Comparison of ENCODE assay signal across 25 cellular contexts in genomic region chr10:3393958-3394357, GRCh38.
"Had no signal": no experiment of that assay in that cellular context is flagged by ENCODE, and none has a peak within 500 bp of the region (broad histone marks: within the 10 kb centered on the region; RNA-seq: fewer than 3 reads in every experiment).

No MANE protein-coding gene starts in this region.

- H3K27ac Mint-ChIP-seq: activated CD4-positive, alpha-beta T cell treated with anti-CD3 and anti-CD28 coated beads, Interleukin-2, amount 10 ng/mL, durations not matched to agents 7 days and 5 days; activated CD8-positive, alpha-beta memory T cell treated with anti-CD3 and anti-CD28 coated beads, Interleukin-2, amount 10 ng/mL, durations not matched to agents 7 days and 5 days; activated CD8-positive, alpha-beta T cell treated with anti-CD3 and anti-CD28 coated beads for 36 hours; activated naive CD4-positive, alpha-beta T cell treated with anti-CD3 and anti-CD28 coated beads, Interleukin-2, amount 50 U/mL, for 24 hours; activated T-helper 1 cell treated with anti-CD3 and anti-CD28 coated beads, Interleukin-12 subunit alpha, Interleukin-12 subunit beta, Interleukin-2, Interleukin-4 antibody, amounts not matched to agents 30 ng/mL and 10 ng/mL and 1 ng/mL, durations not matched to agents 14 hours and 24 hours and 36 hours; naive thymus-derived CD8-positive, alpha-beta T cell; neural progenitor cell had no signal

- DNase-seq: activated CD4-positive, alpha-beta T cell treated with anti-CD3 and anti-CD28 coated beads, Interleukin-2, amount 10 ng/mL, durations not matched to agents 7 days and 5 days; activated CD4-positive, CD25-positive, alpha-beta regulatory T cell treated with anti-CD3 and anti-CD28 coated beads, Interleukin-2, amount 50 U/mL, for 72 hours; activated CD8-positive, alpha-beta memory T cell treated with anti-CD3 and anti-CD28 coated beads, Interleukin-2, amount 10 ng/mL, durations not matched to agents 7 days and 5 days; activated CD8-positive, alpha-beta T cell treated with anti-CD3 and anti-CD28 coated beads for 36 hours; activated gamma-delta T cell treated with Interleukin-2 at 50 U/mL for 16 hours; activated T-cell treated with anti-CD3 and anti-CD28 coated beads for 4 hours; adrenal gland; body of pancreas; cortex of kidney; hypothalamus; lower lobe of right lung; naive thymus-derived CD8-positive, alpha-beta T cell; posterior cingulate gyrus; retina; spleen; stimulated activated CD4-positive, alpha-beta T cell treated with anti-CD3 and anti-CD28 coated beads, Interleukin-4, amount 100 ng/mL, for 24 hours; stimulated activated naive CD8-positive, alpha-beta T cell treated with anti-CD3 and anti-CD28 coated beads, Interleukin-15, Interleukin-2, amounts not matched to agents 100 U/mL and 50 U/mL, for 24 hours; upper lobe of right lung had no signal

- H3K36me3 Mint-ChIP-seq: activated CD8-positive, alpha-beta memory T cell treated with anti-CD3 and anti-CD28 coated beads, Interleukin-2, amount 10 ng/mL, durations not matched to agents 7 days and 5 days; activated naive CD4-positive, alpha-beta T cell treated with anti-CD3 and anti-CD28 coated beads, Interleukin-2, amount 50 U/mL, for 24 hours; naive thymus-derived CD8-positive, alpha-beta T cell; neural progenitor cell had no signal

- H3K9me3 ChIP-seq: adrenal gland, body of pancreas, lower lobe of right lung, upper lobe of right lung had no signal

- H3K27ac ChIP-seq: adrenal gland, cardiac muscle cell, lower lobe of right lung, neural progenitor cell, SK-N-MC, spleen, upper lobe of right lung, VCaP had no signal

- H3K9me3 Mint-ChIP-seq: activated CD4-positive, alpha-beta T cell treated with anti-CD3 and anti-CD28 coated beads, Interleukin-2, amount 10 ng/mL, durations not matched to agents 7 days and 5 days; activated naive CD4-positive, alpha-beta T cell treated with anti-CD3 and anti-CD28 coated beads, Interleukin-2, amount 50 U/mL, for 24 hours; activated T-helper 1 cell treated with anti-CD3 and anti-CD28 coated beads, Interleukin-12 subunit alpha, Interleukin-12 subunit beta, Interleukin-2, Interleukin-4 antibody, amounts not matched to agents 30 ng/mL and 10 ng/mL and 1 ng/mL, durations not matched to agents 14 hours and 24 hours and 36 hours had no signal

- H3K4me3 Mint-ChIP-seq: activated CD4-positive, alpha-beta T cell treated with anti-CD3 and anti-CD28 coated beads, Interleukin-2, amount 10 ng/mL, durations not matched to agents 7 days and 5 days; activated CD8-positive, alpha-beta memory T cell treated with anti-CD3 and anti-CD28 coated beads, Interleukin-2, amount 10 ng/mL, durations not matched to agents 7 days and 5 days; activated CD8-positive, alpha-beta T cell treated with anti-CD3 and anti-CD28 coated beads for 36 hours; activated naive CD4-positive, alpha-beta T cell treated with anti-CD3 and anti-CD28 coated beads, Interleukin-2, amount 50 U/mL, for 24 hours; activated T-helper 1 cell treated with anti-CD3 and anti-CD28 coated beads, Interleukin-12 subunit alpha, Interleukin-12 subunit beta, Interleukin-2, Interleukin-4 antibody, amounts not matched to agents 30 ng/mL and 10 ng/mL and 1 ng/mL, durations not matched to agents 14 hours and 24 hours and 36 hours; naive thymus-derived CD8-positive, alpha-beta T cell; neural progenitor cell had no signal

- H3K4me3 ChIP-seq: adrenal gland, body of pancreas, cardiac muscle cell, lower lobe of right lung, neural progenitor cell, SK-N-MC, spleen, upper lobe of right lung had no signal

- H3K4me1 Mint-ChIP-seq: activated CD4-positive, alpha-beta T cell treated with anti-CD3 and anti-CD28 coated beads, Interleukin-2, amount 10 ng/mL, durations not matched to agents 7 days and 5 days; activated CD8-positive, alpha-beta memory T cell treated with anti-CD3 and anti-CD28 coated beads, Interleukin-2, amount 10 ng/mL, durations not matched to agents 7 days and 5 days; activated naive CD4-positive, alpha-beta T cell treated with anti-CD3 and anti-CD28 coated beads, Interleukin-2, amount 50 U/mL, for 24 hours had no signal

- H3K4me1 ChIP-seq: adrenal gland, neural progenitor cell, upper lobe of right lung had no signal

- ATAC-seq: activated CD8-positive, alpha-beta memory T cell treated with anti-CD3 and anti-CD28 coated beads, Interleukin-2, amount 10 ng/mL, durations not matched to agents 7 days and 5 days; activated CD8-positive, alpha-beta T cell treated with anti-CD3 and anti-CD28 coated beads for 36 hours; body of pancreas; left lobe of liver; lower lobe of right lung; naive thymus-derived CD8-positive, alpha-beta T cell; stimulated activated naive CD8-positive, alpha-beta T cell treated with anti-CD3 and anti-CD28 coated beads, Interleukin-15, Interleukin-2, amounts not matched to agents 100 U/mL and 50 U/mL, for 24 hours; upper lobe of right lung had no signal

- H3K36me3 ChIP-seq: adrenal gland, cardiac muscle cell, lower lobe of right lung, neural progenitor cell, spleen, upper lobe of right lung had no signal

- H3K27me3 ChIP-seq: adrenal gland, body of pancreas, cardiac muscle cell, neural progenitor cell, spleen, upper lobe of right lung had no signal
